Comparison of ENCODE assay signal across 17 cellular contexts in genomic region chr11:34594603-34595002, GRCh38. TPM values are rescaled to one million over a fixed set of nuclear protein-coding genes. Genes with fewer than 3 reads are reported as not detected.
DNase-seq lines count a peak whose midpoint lies in the region; ATAC-seq and TF ChIP-seq lines count a peak whose summit lies in the region.
"Had no signal": no experiment of that assay in that cellular context is flagged by ENCODE, and none has a peak within 500 bp of the region (broad histone marks: within the 10 kb centered on the region; RNA-seq: fewer than 3 reads in every experiment).

No MANE protein-coding gene starts in this region.

- peak; percentile 2 for DNase-seq in DMS53 treated with DMSO at 0.1 percent for 48 hours (lab: John Stamatoyannopoulos, UW; ENCODE audit: unreplicated experiment)
- DNase-seq in PC-3, result peak; percentile 30
- DNase-seq in epithelial cell of esophagus (ENCODE audit: low read depth), result peak; percentile 88
- DNase-seq in foreskin keratinocyte, result peak; percentile 83 to 85
- DNase-seq in naive thymus-derived CD8-positive, alpha-beta T cell, result no peak
- no peak for DNase-seq in GOT3 (lab: John Stamatoyannopoulos, UW)
- DNase-seq: Calu3; CD8-positive, alpha-beta T cell; NCI-H1092; NCI-H1436 treated with DMSO at 0.1 percent for 48 hours; NCI-H2029; NCI-H2171; NCI-H69 had no signal

- TF ChIP-seq CTCF in PC-3 (conservative IDR thresholded peaks at IDR 0.05; ENCODE audit: low read depth, low read length) (no peak), epithelial cell of esophagus (IDR thresholded peaks at IDR 0.05; ENCODE audit: insufficient read depth, low read depth, low read length, missing control alignments) (no peak), foreskin keratinocyte (conservative IDR thresholded peaks at IDR 0.05) (no peak)

- peaks cover 0 to 15% (median 0%) of the 10 kb centered on the region in 3 donors for H3K36me3 Mint-ChIP-seq in naive thymus-derived CD8-positive, alpha-beta T cell
- H3K36me3 Mint-ChIP-seq: CD8-positive, alpha-beta T cell had no signal

- no peak overlapping the region for H3K9ac ChIP-seq in PC-3 (ENCODE audit: low read length)
- H3K9ac ChIP-seq: BLaER1 treated with 17β-estradiol and CSF1 and Interleukin-3, amounts not matched to agents 10 nM and 100 nM had no signal

- H3K4me3 Mint-ChIP-seq in naive thymus-derived CD8-positive, alpha-beta T cell, result no peak overlapping the region
- H3K4me3 Mint-ChIP-seq: CD8-positive, alpha-beta T cell had no signal

- no peak overlapping the region for H3K4me2 ChIP-seq in PC-3 (ENCODE audit: low read length)
- H3K4me2 ChIP-seq: BLaER1 treated with 17β-estradiol and CSF1 and Interleukin-3, amounts not matched to agents 10 nM and 100 nM had no signal

- intact Hi-C loops in PC-3 (cut with micrococcal nuclease), result no loop called here

- ATAC-seq in PC-3 (no peak), foreskin keratinocyte (peak; percentile 37), GM21576 (IDR thresholded peaks at IDR 0.05; ENCODE audit: unreplicated experiment) (no peak)
- no peak for ATAC-seq in naive thymus-derived CD8-positive, alpha-beta T cell
- ATAC-seq: CD8-positive, alpha-beta T cell had no signal

- H3K4me1 Mint-ChIP-seq in naive thymus-derived CD8-positive, alpha-beta T cell, result peaks cover 3 to 6% (median 4%) of the 10 kb centered on the region in 4 donors

- H3K27ac ChIP-seq in PC-3 (ENCODE audit: low read length), result no peak overlapping the region
- peak overlapping the region; percentile 60 for H3K27ac ChIP-seq in foreskin keratinocyte
- H3K27ac ChIP-seq: BLaER1 treated with 17β-estradiol and CSF1 and Interleukin-3, amounts not matched to agents 10 nM and 100 nM; SJSA1 had no signal

- H3K4me1 ChIP-seq in PC-3 (ENCODE audit: insufficient read depth, low read length) (peaks cover 14% of the 10 kb centered on the region), foreskin keratinocyte (peaks cover 7% of the 10 kb centered on the region)

- H2AFZ ChIP-seq in PC-3 (ENCODE audit: low read length), result no peak overlapping the region

- peaks cover 4 to 31% (median 12%) of the 10 kb centered on the region in 9 donors for H3K9me3 Mint-ChIP-seq in naive thymus-derived CD8-positive, alpha-beta T cell

- H3K9me2 ChIP-seq in PC-3 (replicated peaks; ENCODE audit: low read length), result no peaks in the 10 kb centered on the region

- no peaks in the 10 kb centered on the region for H3K79me2 ChIP-seq in PC-3 (ENCODE audit: low read length)

- CTCF ChIA-PET in PC-3 (lab: Charles Lee), result no interaction called here

- POLR2A ChIA-PET in PC-3 (lab: Charles Lee; ENCODE audit: unreplicated experiment), result interaction anchor here (0.8 kb wide), 1 partner anchor 215 kb away, joined by 3 read pairs; no protein-coding TSS in a partner anchor
- POLR2A ChIA-PET in naive thymus-derived CD8-positive, alpha-beta T cell (lab: Charles Lee), result no interaction called here

- no peaks in the 10 kb centered on the region for H3F3A ChIP-seq in PC-3 (ENCODE audit: low read length, unreplicated experiment)

- H3K27me3 ChIP-seq in PC-3 (ENCODE audit: low read length), result no peaks in the 10 kb centered on the region
- H3K27me3 ChIP-seq in foreskin keratinocyte, result no peaks in the 10 kb centered on the region
- H3K27me3 ChIP-seq: BLaER1 treated with 17β-estradiol and CSF1 and Interleukin-3, amounts not matched to agents 10 nM and 100 nM; SJSA1 had no signal

- H3K4me3 ChIP-seq in PC-3 (ENCODE audit: low read length) (no peak overlapping the region), epithelial cell of esophagus (ENCODE audit: low read length) (no peak overlapping the region)
- H3K4me3 ChIP-seq: BLaER1 treated with 17β-estradiol and CSF1 and Interleukin-3, amounts not matched to agents 10 nM and 100 nM; SJSA1 had no signal

- H4K20me1 ChIP-seq in PC-3 (ENCODE audit: low read length), result no peaks in the 10 kb centered on the region
- H4K20me1 ChIP-seq: BLaER1 treated with 17β-estradiol and CSF1 and Interleukin-3, amounts not matched to agents 10 nM and 100 nM had no signal

- peaks cover 4% of the 10 kb centered on the region; the same call in 1 of the 2 replicates for H3K36me3 ChIP-seq in PC-3 (ENCODE audit: low read depth, low read length)
- H3K36me3 ChIP-seq: BLaER1 treated with 17β-estradiol and CSF1 and Interleukin-3, amounts not matched to agents 10 nM and 100 nM; SJSA1 had no signal

- H3K27me3 Mint-ChIP-seq in naive thymus-derived CD8-positive, alpha-beta T cell, result peaks cover 13 to 43% (median 25%) of the 10 kb centered on the region in 5 donors

- H3K27ac Mint-ChIP-seq in naive thymus-derived CD8-positive, alpha-beta T cell, result no peak overlapping the region
- H3K27ac Mint-ChIP-seq: CD8-positive, alpha-beta T cell had no signal

- H3K9me3 ChIP-seq in PC-3 (ENCODE audit: low read length), result no peaks in the 10 kb centered on the region
- H3K9me3 ChIP-seq: SJSA1 had no signal

- BruUV-seq in PC-3 (replicated peaks; lab: Mats Ljungman, UMichigan), result no TSS peak

RNA-seq across cellular contexts. Expression of gene EHF, which starts 26.3 kb away (rescaled TPM):
- total RNA-seq in PC-3 (2014; rRNA removed) (29.0 and 37.0 TPM in 2 replicates), foreskin keratinocyte (97.2 and 109 TPM in 2 replicates)
- 9.0 and 11.2 TPM in 2 replicates for polyA plus RNA-seq in foreskin keratinocyte
- total RNA-seq in naive thymus-derived CD8-positive, alpha-beta T cell, result not detected
- not detected for polyA plus RNA-seq in naive thymus-derived CD8-positive, alpha-beta T cell
- total RNA-seq: CD8-positive, alpha-beta T cell; H4; SJSA1 had no signal

Comparison
In these comparisons a context has a peak if more than half of its experiments do, and no peak if none do; other contexts are left out.
1. DNase-seq: peak in DMS53 treated with DMSO at 0.1 percent for 48 hours (single experiment), PC-3 (single experiment), epithelial cell of esophagus (single experiment) and foreskin keratinocyte (2 of 2); none in naive thymus-derived CD8-positive, alpha-beta T cell (0 of 10) and GOT3 (single experiment).
2. RNA of gene EHF, which starts 26.3 kb away (total RNA-seq): 97.2 to 109 TPM in foreskin keratinocyte and 29.0 to 37.0 TPM in PC-3; not detected in naive thymus-derived CD8-positive, alpha-beta T cell; every median in the first group is over 10 times any median in the second.